Comparison of ENCODE assay signal across 34 cellular contexts in genomic region chr11:33658195-33658900, GRCh38. TPM values are rescaled to one million over a fixed set of nuclear protein-coding genes. Genes with fewer than 3 reads are reported as not detected.
DNase-seq lines count a peak whose midpoint lies in the region; ATAC-seq, FAIRE-seq and TF ChIP-seq lines count a peak whose summit lies in the region.
"Had no signal": no experiment of that assay in that cellular context is flagged by ENCODE, and none has a peak within 500 bp of the region (broad histone marks: within the 10 kb centered on the region; RNA-seq: fewer than 3 reads in every experiment).

No MANE protein-coding gene starts in this region.

- H3K4me1 ChIP-seq in K562 (replicated peaks in 1 of 2; ENCODE audit: control insufficient read depth in 2 of 2, insufficient read depth in 2 of 2, low read length in 2 of 2) (no peaks in the 10 kb centered on the region), Caco-2 (no peaks in the 10 kb centered on the region)
- H3K4me1 ChIP-seq: lower lobe of right lung, upper lobe of right lung had no signal

- FAIRE-seq in K562 (lab: Jason Lieb, UNC) = no peak

- peak; percentile 88 for ATAC-seq in K562
- ATAC-seq: lower lobe of right lung, upper lobe of right lung had no signal

- POLR2A ChIA-PET in K562 (lab: Yijun Ruan, JAX) = interaction anchor here (0.5 to 0.7 kb wide), 3 partner anchors 9 to 53 kb away, joined by 3 read pairs; no protein-coding TSS in a partner anchor
- POLR2A ChIA-PET in Caco-2 (lab: Charles Lee) = no interaction called here

- H3K36me3 ChIP-seq in K562 (ENCODE audit: control insufficient read depth, insufficient read depth, low read length) (no peaks in the 10 kb centered on the region), Caco-2 (ENCODE audit: control insufficient read depth, insufficient read depth, low read length) (no peaks in the 10 kb centered on the region)
- H3K36me3 ChIP-seq: gastrocnemius medialis, lower lobe of right lung, ovary, suprapubic skin, upper lobe of right lung, WERI-Rb-1 had no signal

- peaks cover 25 to 48% of the 10 kb centered on the region in 2 experiments; a peak in 4 of 5 replicates for H3K27me3 ChIP-seq in K562 (ENCODE audit: control insufficient read depth in 2 of 2, insufficient read depth in 2 of 2, low read length in 2 of 2)
- H3K27me3 ChIP-seq in Caco-2 (replicated peaks; ENCODE audit: control insufficient read depth, insufficient read depth, low read length) = no peaks in the 10 kb centered on the region; the same call in 1 of the 2 replicates
- H3K27me3 ChIP-seq: gastrocnemius medialis, ovary, suprapubic skin, upper lobe of right lung had no signal

- peak overlapping the region; percentile 39 for H3K4me2 ChIP-seq in K562 (ENCODE audit: insufficient read depth, low read length)
- H3K4me2 ChIP-seq: smooth muscle cell had no signal

- H4K20me1 ChIP-seq in K562 (replicated peaks; ENCODE audit: control insufficient read depth, insufficient read depth, low read length) = 0 out of 2 replicates have a peak, but pooled peaks cover 3% of the 10 kb centered on the region

- peaks cover 8% of the 10 kb centered on the region for H3K27me3 Mint-ChIP-seq in Caco-2 (ENCODE audit: insufficient read depth, unreplicated experiment)

- no peak for TF ChIP-seq RAD21 in K562 (CRISPR knock-in tag; conservative IDR thresholded peaks at IDR 0.05 in 1 of 2, IDR thresholded peaks at IDR 0.05 in 1 of 2)

- no peak for TF ChIP-seq POLR2A in K562 (conservative IDR thresholded peaks at IDR 0.05)

- no peak overlapping the region for H3K4me3 Mint-ChIP-seq in Caco-2 (ENCODE audit: unreplicated experiment)
- H3K4me3 Mint-ChIP-seq: activated naive CD8-positive, alpha-beta T cell; CD14-positive monocyte; IgD-negative memory B cell; nephron progenitor cell had no signal

- no peak overlapping the region for H3K27ac ChIP-seq in K562 (ENCODE audit: extremely low read depth, low read depth, low read length)
- H3K27ac ChIP-seq: gastrocnemius medialis, lower lobe of right lung, ovary, suprapubic skin, upper lobe of right lung, WERI-Rb-1 had no signal

- BruUV-seq in K562 (replicated peaks; lab: Mats Ljungman, UMichigan) (no TSS peak), Caco-2 (replicated peaks; lab: Mats Ljungman, UMichigan) (no TSS peak)

- H3K9me3 Mint-ChIP-seq in Caco-2 (ENCODE audit: unreplicated experiment) = no peaks in the 10 kb centered on the region
- H3K9me3 Mint-ChIP-seq: CD14-positive monocyte, IgD-negative memory B cell, nephron progenitor cell had no signal

- TF ChIP-seq CTCF in K562 (IDR thresholded peaks at IDR 0.05 in 2 of 3, conservative IDR thresholded peaks at IDR 0.05 in 1 of 3; ENCODE audit: insufficient read depth in 2 of 3, low read depth in 1 of 3, low read length in 3 of 3) = peak; percentile 26 to 30 (median 29); a peak in 4 of 6 replicates
- TF ChIP-seq CTCF in Caco-2 (IDR thresholded peaks at IDR 0.05; ENCODE audit: insufficient read depth in 1 of 2, low read depth in 1 of 2, low read length in 1 of 2, severe bottlenecking in 1 of 2, unreplicated experiment in 1 of 2) = no peak

- no peak overlapping the region for H2AFZ ChIP-seq in K562 (ENCODE audit: low read depth, low read length)

- in situ Hi-C loops in K562 (cut with MboI) = no loop called here

- H3K9ac ChIP-seq in K562 (ENCODE audit: insufficient read depth in 1 of 2, low read depth in 2 of 2, low read length in 2 of 2) = peak overlapping the region in 1 of 2 experiments; percentile 59; a peak in 1 of 4 replicates

- H3K4me1 Mint-ChIP-seq in Caco-2 (ENCODE audit: low read depth, unreplicated experiment) = no peaks in the 10 kb centered on the region
- H3K4me1 Mint-ChIP-seq: CD14-positive monocyte, IgD-negative memory B cell had no signal

- H3K4me3 ChIP-seq in K562 (no peak overlapping the region), Caco-2 (ENCODE audit: low read depth, low read length) (no peak overlapping the region)
- H3K4me3 ChIP-seq: gastrocnemius medialis, lower lobe of right lung, ovary, smooth muscle cell, suprapubic skin, upper lobe of right lung had no signal

- DNase-seq in DMS79 treated with DMSO at 0.1 percent for 48 hours (lab: John Stamatoyannopoulos, UW) = peak; percentile 46
- no peak for DNase-seq in DMS79 (lab: John Stamatoyannopoulos, UW)
- peak; percentile 28 for DNase-seq in HuH-7 (ENCODE audit: low spot score)
- peak in 2 of 4 experiments; percentile 21 to 25 for DNase-seq in K562 (ENCODE audit: extremely low read depth in 1 of 4, low spot score in 3 of 4)
- peak; percentile 23 for DNase-seq in retina
- DNase-seq in RPMI8226 = no peak
- no peak for DNase-seq in Caco-2
- no peak for DNase-seq in kidney glomerular epithelial cell (lab: John Stamatoyannopoulos, UW)
- DNase-seq: 8988T; activated CD4-positive, alpha-beta T cell treated with anti-CD3 and anti-CD28 coated beads for 48 hours; activated effector memory CD4-positive, alpha-beta T cell treated with Interleukin-2 at 50 U/mL for 16 hours; Calu3; gastrocnemius medialis; lower lobe of right lung; NCI-H1048; NCI-H2029; NCI-H2227 treated with DMSO at 0.1 percent for 48 hours; nephron progenitor cell; ovary; stimulated activated naive CD4-positive, alpha-beta T cell treated with Interleukin-2 at 50 U/mL for 16 hours; T1000; upper lobe of right lung; WERI-Rb-1 had no signal

- WGBS in K562 (ENCODE audit: insufficient coverage, low coverage, missing lambda C conversion rate) = 1% methylated on average over 22 of the region's 22 CpGs

- CTCF ChIA-PET in K562 (lab: Yijun Ruan, JAX; ENCODE audit: low intra/inter-chr PET ratio) = no interaction called here
- CTCF ChIA-PET in Caco-2 (lab: Charles Lee) = no interaction called here

- no peaks in the 10 kb centered on the region for H3K36me3 Mint-ChIP-seq in Caco-2 (ENCODE audit: insufficient read depth, unreplicated experiment)
- H3K36me3 Mint-ChIP-seq: activated naive CD8-positive, alpha-beta T cell; CD14-positive monocyte; IgD-negative memory B cell had no signal

- H3K27ac Mint-ChIP-seq in Caco-2 (ENCODE audit: unreplicated experiment) = no peak overlapping the region
- H3K27ac Mint-ChIP-seq: activated naive CD8-positive, alpha-beta T cell; IgD-negative memory B cell; nephron progenitor cell had no signal

- intact Hi-C loops in K562 (cut with micrococcal nuclease) = no loop called here
- intact Hi-C loops in Caco-2 (cut with micrococcal nuclease; ENCODE audit: unreplicated experiment) = no loop called here

- H3K9me3 ChIP-seq in K562 (replicated peaks; ENCODE audit: control insufficient read depth, insufficient read depth, low read depth, low read length) (no peaks in the 10 kb centered on the region), Caco-2 (no peaks in the 10 kb centered on the region)
- H3K9me3 ChIP-seq: gastrocnemius medialis, lower lobe of right lung, ovary, suprapubic skin, upper lobe of right lung had no signal

- no peaks in the 10 kb centered on the region for H3K9me1 ChIP-seq in K562 (ENCODE audit: control insufficient read depth, insufficient read depth, low read length)

- TF ChIP-seq EP300 in K562 (IDR thresholded peaks at IDR 0.05; ENCODE audit: low read length) = no peak

- H3K79me2 ChIP-seq in K562 (ENCODE audit: control insufficient read depth, insufficient read depth, low read length) = no peaks in the 10 kb centered on the region

TF ChIP-seq in K562, 482 proteins besides CTCF, POLR2A, EP300 and RAD21 (continues in another document):
- TF ChIP-seq CHAMP1 (IDR thresholded peaks at IDR 0.05) (no peak), ZZZ3 (IDR thresholded peaks at IDR 0.05) (no peak), RBFOX2 (IDR thresholded peaks at IDR 0.05; ENCODE audit: low read depth, low read length) (no peak), SREBF2 (CRISPR knock-in tag; IDR thresholded peaks at IDR 0.05) (no peak), ETV6 (IDR thresholded peaks at IDR 0.05; ENCODE audit: borderline replicate concordance in 1 of 2, low read depth in 2 of 2, low read length in 1 of 2) (no peak), ETV6 (CRISPR knock-in tag; IDR thresholded peaks at IDR 0.05; ENCODE audit: borderline replicate concordance) (no peak), SIRT6 (IDR thresholded peaks at IDR 0.05; ENCODE audit: low read depth, low read length) (no peak)

RNA-seq across cellular contexts. Expression of gene C11orf91, which starts 42.3 kb away (rescaled TPM):
- total RNA-seq in K562 (2011; cell fraction: chromatin; rRNA removed; ENCODE audit: low replicate concordance) = not detected in 2 replicates
- not detected in 2 replicates for total RNA-seq in K562 (2011; cell fraction: nucleolus; rRNA removed)
- not detected in 2 replicates for total RNA-seq in K562 (2011; cell fraction: nucleoplasm; rRNA removed)
- total RNA-seq in K562 (2014; rRNA removed) (not detected in 2 replicates), K562 (2014; rRNA removed; fragmentation: Illumina TruSeq; extraction: Trizol) (not detected in 2 replicates), K562 (2015; rRNA removed; fragmentation: Illumina TruSeq; extraction: Trizol) (not detected in 2 replicates), K562 (2021) (not detected in 2 replicates), Caco-2 (2022) (not detected in 2 replicates)
- polyA plus RNA-seq in K562 (2011; rRNA removed) (not detected in 2 replicates), K562 (2014; fragmentation: Illumina TruSeq; extraction: Trizol) (not detected in 2 replicates), K562 (2014; fragmentation: Nextera tagmentation; extraction: Ambion mirVana) (not detected), K562 (2014; rRNA removed) (not detected in 2 replicates)
- polyA plus RNA-seq in K562 (2011; cell fraction: cytosol; rRNA removed) = not detected in 2 replicates
- polyA plus RNA-seq in K562 (2011; cell fraction: nucleus; rRNA removed) = not detected in 2 replicates
- not detected in 2 replicates for polyA plus RNA-seq in K562 (2012)
- not detected in 2 replicates for polyA minus RNA-seq in K562 (2011; rRNA and poly(A)+ RNA removed)
- not detected in 2 replicates for polyA minus RNA-seq in K562 (2011; cell fraction: cytosol; rRNA and poly(A)+ RNA removed)
- not detected in 2 replicates for polyA minus RNA-seq in K562 (2011; cell fraction: nucleus; rRNA and poly(A)+ RNA removed)
- total RNA-seq: activated CD8-positive, alpha-beta memory T cell treated with anti-CD3 and anti-CD28 coated beads for 36 hours; fibroblast of lung; gastrocnemius medialis; H4; lower lobe of right lung; mononuclear cell; renal cortical epithelial cell; RPMI7951; smooth muscle cell; suprapubic skin had no signal
- polyA plus RNA-seq: CD14-positive monocyte, IgD-negative memory B cell, ovary had no signal

Comparison
In these comparisons a context has a peak if more than half of its experiments do, and no peak if none do; other contexts are left out.
1. DNase-seq: peak in DMS79 treated with DMSO at 0.1 percent for 48 hours (single experiment), HuH-7 (single experiment) and retina (single experiment); none in DMS79 (single experiment), RPMI8226 (single experiment), Caco-2 (0 of 2) and kidney glomerular epithelial cell (single experiment).
2. CTCF ChIP-seq: peak in K562 (3 of 3); none in Caco-2 (0 of 2).